In genomic region chr2:233349005-233349998, GRCh38 we compare ENCODE assay signal across 7 cellular contexts. TPM values are rescaled to one million over a fixed set of nuclear protein-coding genes. Genes with fewer than 3 reads are reported as not detected.
A peak's percentile ranks its signal among the peaks of the same experiment; 100 is the strongest.
DNase-seq lines count a peak whose midpoint lies in the region; ATAC-seq and TF ChIP-seq lines count a peak whose summit lies in the region.

No MANE protein-coding gene starts in this region.

- no peaks in the 10 kb centered on the region for H3K9me3 Mint-ChIP-seq in mesothelial cell of epicardium

- intact Hi-C loops in left colon (cut with DNase I, micrococcal nuclease): no loop called here

- no peak for TF ChIP-seq POLR2A in GM18505 (IDR thresholded peaks at IDR 0.05; ENCODE audit: borderline replicate concordance, extremely low read depth, insufficient read depth, insufficient read length)

- DNase-seq in NOMO-1 treated with dmso at 0.1 percent for 144 hours (lab: John Stamatoyannopoulos, UW; ENCODE audit: unreplicated experiment): peak; percentile 61
- peak; percentile 79 to 87 for DNase-seq in left colon
- no peak for DNase-seq in mesothelial cell of epicardium (ENCODE audit: low spot score in 2 of 2, unreplicated experiment in 2 of 2)
- no peak for DNase-seq in KG1 (lab: John Stamatoyannopoulos, UW)

- peaks cover 19% of the 10 kb centered on the region for H3K4me1 Mint-ChIP-seq in mesothelial cell of epicardium

- no peak overlapping the region for H3K4me3 Mint-ChIP-seq in mesothelial cell of epicardium

- H3K36me3 Mint-ChIP-seq in mesothelial cell of epicardium: no peaks in the 10 kb centered on the region

- no peak overlapping the region for H3K27ac Mint-ChIP-seq in mesothelial cell of epicardium

- ATAC-seq in GM18505 (IDR thresholded peaks at IDR 0.05; ENCODE audit: unreplicated experiment) (peak; percentile 50), GM21723 (IDR thresholded peaks at IDR 0.05; ENCODE audit: unreplicated experiment) (peak; percentile 64), left colon (peak; percentile 70), HG03457 (IDR thresholded peaks at IDR 0.05; ENCODE audit: unreplicated experiment) (no peak)

- H3K27me3 Mint-ChIP-seq in mesothelial cell of epicardium (ENCODE audit: low read depth): peaks cover 44% of the 10 kb centered on the region

- no peak for TF ChIP-seq CTCF in mesothelial cell of epicardium (IDR thresholded peaks at IDR 0.05; ENCODE audit: unreplicated experiment)

RNA-seq across cellular contexts. Expression of gene DGKD, which starts 5.0 kb away (rescaled TPM):
- total RNA-seq in left colon: 10 to 100 TPM; 91.3 to 93.2 TPM
- 52.8 to 64.5 TPM (median 57.0 TPM) in 3 replicates for total RNA-seq in mesothelial cell of epicardium

RNA-seq across cellular contexts. Expression of gene SAG, which starts 41.7 kb away (rescaled TPM):
- total RNA-seq in left colon (not detected), mesothelial cell of epicardium (not detected in 3 replicates)

Comparison
In these comparisons a context has a peak if more than half of its experiments do, and no peak if none do; other contexts are left out.
1. DNase-seq: peak in NOMO-1 treated with dmso at 0.1 percent for 144 hours (single experiment) and left colon (2 of 2); none in mesothelial cell of epicardium (0 of 2) and KG1 (single experiment).